Comparison of ENCODE assay signal across 26 cellular contexts in genomic region chr3:66053783-66054094, GRCh38. TPM values are rescaled to one million over a fixed set of nuclear protein-coding genes. Genes with fewer than 3 reads are reported as not detected.
DNase-seq lines count a peak whose midpoint lies in the region; ATAC-seq, FAIRE-seq and TF ChIP-seq lines count a peak whose summit lies in the region.
"Had no signal": no experiment of that assay in that cellular context is flagged by ENCODE, and none has a peak within 500 bp of the region (broad histone marks: within the 10 kb centered on the region; RNA-seq: fewer than 3 reads in every experiment).

No MANE protein-coding gene starts in this region.

- 59 to 75% methylated on average over 5 of the region's 5 CpGs for WGBS in endodermal cell (ENCODE audit: insufficient coverage in 1 of 2, insufficient read length in 1 of 2), 2 experiments

- ATAC-seq in upper lobe of right lung, result peak; percentile 80
- ATAC-seq: naive thymus-derived CD8-positive, alpha-beta T cell had no signal

- no peak overlapping the region for H3K9ac ChIP-seq in endodermal cell (ENCODE audit: extremely low read depth, low read length, poor library complexity, severe bottlenecking)
- H3K9ac ChIP-seq: KMS-11 had no signal

- no peaks in the 10 kb centered on the region for H3K36me3 Mint-ChIP-seq in endodermal cell (ENCODE audit: low read depth)
- no peaks in the 10 kb centered on the region for H3K36me3 Mint-ChIP-seq in nephron progenitor cell (ENCODE audit: low read depth)
- H3K36me3 Mint-ChIP-seq: activated naive CD4-positive, alpha-beta T cell treated with anti-CD3 and anti-CD28 coated beads, Interleukin-2, amount 10 ng/mL, durations not matched to agents 7 days and 5 days; naive thymus-derived CD8-positive, alpha-beta T cell had no signal

- H3K27ac Mint-ChIP-seq in endodermal cell (peak overlapping the region; percentile 48), nephron progenitor cell (peak overlapping the region; percentile 79)
- H3K27ac Mint-ChIP-seq: activated naive CD4-positive, alpha-beta T cell treated with anti-CD3 and anti-CD28 coated beads, Interleukin-2, amount 10 ng/mL, durations not matched to agents 7 days and 5 days; naive thymus-derived CD8-positive, alpha-beta T cell had no signal

- H3K27ac ChIP-seq in VCaP (peak overlapping the region; percentile 54), endodermal cell (ENCODE audit: low read depth, low read length) (no peak overlapping the region), upper lobe of right lung (peak overlapping the region; percentile 24)
- H3K27ac ChIP-seq: cardiac muscle cell, esophagus squamous epithelium, KMS-11 had no signal

- intact Hi-C loops in upper lobe of right lung (cut with DNase I), result no loop called here

- H3K4me3 ChIP-seq in endodermal cell (ENCODE audit: low read length) (no peak overlapping the region), upper lobe of right lung (no peak overlapping the region)
- H3K4me3 ChIP-seq: cardiac muscle cell, esophagus squamous epithelium, heart right ventricle had no signal

- H3K4me1 Mint-ChIP-seq in endodermal cell (peaks cover 18% of the 10 kb centered on the region), nephron progenitor cell (peaks cover 26% of the 10 kb centered on the region)
- H3K4me1 Mint-ChIP-seq: activated naive CD4-positive, alpha-beta T cell treated with anti-CD3 and anti-CD28 coated beads, Interleukin-2, amount 10 ng/mL, durations not matched to agents 7 days and 5 days; naive thymus-derived CD8-positive, alpha-beta T cell had no signal

- no peak for DNase-seq in endodermal cell
- DNase-seq in nephron progenitor cell, result no peak
- no peak for DNase-seq in upper lobe of right lung
- no peak for DNase-seq in RCC 7860 (ENCODE audit: low spot score)
- no peak for DNase-seq in NCI-H526 (lab: John Stamatoyannopoulos, UW)
- DNase-seq in mesenteric fat pad (ENCODE audit: low spot score), result no peak
- DNase-seq: activated CD4-positive, alpha-beta T cell treated with anti-CD3 and anti-CD28 coated beads, Interleukin-2, amount 50 U/mL, for 48 hours; activated CD4-positive, CD25-positive, alpha-beta regulatory T cell; activated naive CD4-positive, alpha-beta T cell treated with anti-CD3 and anti-CD28 coated beads, Interleukin-2, amount 10 ng/mL, durations not matched to agents 7 days and 5 days; amniotic stem cell; DND-41; esophagus squamous epithelium; foreskin melanocyte; kidney glomerular epithelial cell; naive thymus-derived CD8-positive, alpha-beta T cell; NCI-H1417; NCI-H446 treated with DMSO at 0.1 percent for 48 hours; occipital lobe; retina; stimulated activated CD4-positive, alpha-beta T cell treated with anti-CD3 and anti-CD28 coated beads, Interleukin-2, amount 100 ng/mL, for 24 hours; SW 1271; T-helper 9 cell had no signal

- H3K4me1 ChIP-seq in endodermal cell (ENCODE audit: control insufficient read depth, insufficient read depth, low read length) (peaks cover 3% of the 10 kb centered on the region), upper lobe of right lung (peaks cover 13% of the 10 kb centered on the region)
- H3K4me1 ChIP-seq: esophagus squamous epithelium had no signal

- H3K27me3 ChIP-seq in endodermal cell (ENCODE audit: control insufficient read depth, insufficient read depth, low read length, poor library complexity, severe bottlenecking) (no peaks in the 10 kb centered on the region), upper lobe of right lung (no peaks in the 10 kb centered on the region)
- H3K27me3 ChIP-seq: cardiac muscle cell, esophagus squamous epithelium, heart right ventricle had no signal

- H3K9me3 Mint-ChIP-seq in endodermal cell, result peaks cover 31% of the 10 kb centered on the region
- peaks cover 7% of the 10 kb centered on the region for H3K9me3 Mint-ChIP-seq in nephron progenitor cell
- H3K9me3 Mint-ChIP-seq: activated naive CD4-positive, alpha-beta T cell treated with anti-CD3 and anti-CD28 coated beads, Interleukin-2, amount 10 ng/mL, durations not matched to agents 7 days and 5 days had no signal

- H3K4me3 Mint-ChIP-seq in endodermal cell (no peak overlapping the region), nephron progenitor cell (no peak overlapping the region)
- H3K4me3 Mint-ChIP-seq: activated naive CD4-positive, alpha-beta T cell treated with anti-CD3 and anti-CD28 coated beads, Interleukin-2, amount 10 ng/mL, durations not matched to agents 7 days and 5 days; naive thymus-derived CD8-positive, alpha-beta T cell had no signal

- FAIRE-seq in RCC 7860 (lab: Jason Lieb, UNC), result no peak

- no peak for TF ChIP-seq CTCF in VCaP (conservative IDR thresholded peaks at IDR 0.05)
- no peak for TF ChIP-seq CTCF in endodermal cell (conservative IDR thresholded peaks at IDR 0.05)
- TF ChIP-seq CTCF in nephron progenitor cell (IDR thresholded peaks at IDR 0.05), result no peak
- no peak for TF ChIP-seq CTCF in upper lobe of right lung (IDR thresholded peaks at IDR 0.05)

- H3K9me3 ChIP-seq in endodermal cell (ENCODE audit: control insufficient read depth, low read length) (peaks cover 11% of the 10 kb centered on the region), upper lobe of right lung (no peaks in the 10 kb centered on the region)
- H3K9me3 ChIP-seq: esophagus squamous epithelium, heart right ventricle had no signal

- H3K36me3 ChIP-seq in endodermal cell (ENCODE audit: control insufficient read depth, insufficient read depth, low read length), result no peaks in the 10 kb centered on the region
- no peaks in the 10 kb centered on the region for H3K36me3 ChIP-seq in upper lobe of right lung
- H3K36me3 ChIP-seq: cardiac muscle cell, esophagus squamous epithelium, heart right ventricle had no signal

- H3K27me3 Mint-ChIP-seq in endodermal cell (ENCODE audit: insufficient read depth) (peaks cover 3% of the 10 kb centered on the region), nephron progenitor cell (ENCODE audit: low read depth, poor library complexity) (peaks cover 9% of the 10 kb centered on the region)
- H3K27me3 Mint-ChIP-seq: activated naive CD4-positive, alpha-beta T cell treated with anti-CD3 and anti-CD28 coated beads, Interleukin-2, amount 10 ng/mL, durations not matched to agents 7 days and 5 days had no signal

RNA-seq across cellular contexts. Expression of gene MAGI1, which starts 15.0 kb away (rescaled TPM):
- 10 to 100 TPM; 38.6 to 45.1 TPM for total RNA-seq in endodermal cell
- polyA plus RNA-seq in endodermal cell (2013, experiment 1 of 2), result 33.5 TPM
- 28.6 TPM for polyA plus RNA-seq in endodermal cell (2013, experiment 2 of 2)
- 45.8 TPM for total RNA-seq in upper lobe of right lung
- total RNA-seq in mesenteric fat pad, result 74.8 TPM
- total RNA-seq: naive thymus-derived CD8-positive, alpha-beta T cell had no signal
- polyA plus RNA-seq: naive thymus-derived CD8-positive, alpha-beta T cell had no signal
